In genomic region chr3:97673357-97673997, GRCh38 we compare ENCODE assay signal across 6 cellular contexts.
"Had no signal": no experiment of that assay in that cellular context is flagged by ENCODE, and none has a peak within 500 bp of the region (broad histone marks: within the 10 kb centered on the region; RNA-seq: fewer than 3 reads in every experiment).

No MANE protein-coding gene starts in this region.

- H3K4me3 ChIP-seq: GM23248, K562 had no signal

- ATAC-seq: K562 had no signal

- H3K27ac ChIP-seq: GM23248 had no signal

- DNase-seq: GM23248, GOT3, H7, HCEC 1CT, IMR-90 had no signal

- H2AFZ ChIP-seq: GM23248 had no signal

- H3K9ac ChIP-seq: GM23248 had no signal
